ENCODE assay signal across 1 cellular context in the genomic region with DNA sequence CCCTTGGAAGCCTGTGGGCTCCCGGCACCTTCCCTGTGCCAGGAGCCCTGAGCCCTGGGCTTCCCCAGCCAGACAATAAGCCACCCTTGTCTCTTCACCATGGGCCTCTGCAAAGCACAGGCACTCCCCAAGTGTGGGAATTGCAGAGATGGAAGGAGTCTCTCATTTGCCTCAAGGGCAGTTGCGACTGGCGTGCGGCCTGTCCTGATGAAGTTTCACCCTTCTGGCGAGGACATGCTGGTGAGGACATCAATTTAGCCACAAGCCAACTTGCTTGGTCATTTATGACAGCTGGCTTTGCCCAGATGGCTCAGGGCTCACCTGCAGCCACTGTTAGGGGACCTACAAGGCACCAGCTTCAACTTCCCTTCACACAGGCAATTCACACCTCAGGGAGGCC.
TF ChIP-seq lines count a peak whose summit lies in the region.

No MANE protein-coding gene starts in this region.

TF ChIP-seq in endothelial cell of umbilical vein, 7 proteins besides CTCF, POLR2A, EP300 and RAD21:
- TF ChIP-seq JUN (IDR thresholded peaks at IDR 0.05; ENCODE audit: borderline replicate concordance, insufficient read depth, insufficient read length, low read depth): no peak
- TF ChIP-seq, protein P1, sequence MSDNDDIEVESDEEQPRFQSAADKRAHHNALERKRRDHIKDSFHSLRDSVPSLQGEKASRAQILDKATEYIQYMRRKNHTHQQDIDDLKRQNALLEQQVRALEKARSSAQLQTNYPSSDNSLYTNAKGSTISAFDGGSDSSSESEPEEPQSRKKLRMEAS (IDR thresholded peaks at IDR 0.05; ENCODE audit: insufficient read depth, insufficient read length): no peak
- TF ChIP-seq POLR2AphosphoS5 (IDR thresholded peaks at IDR 0.05; ENCODE audit: insufficient read depth, low read depth, low read length): no peak
- no peak for TF ChIP-seq GATA2 (IDR thresholded peaks at IDR 0.05; ENCODE audit: insufficient read depth, insufficient read length, low read depth, low read length)
- no peak for TF ChIP-seq EZH2 (IDR thresholded peaks at IDR 0.05; ENCODE audit: borderline replicate concordance, low read depth, low read length, severe bottlenecking)
- TF ChIP-seq FOS (IDR thresholded peaks at IDR 0.05; ENCODE audit: borderline replicate concordance, insufficient read depth, low read length): no peak
- no peak for TF ChIP-seq MYC (IDR thresholded peaks at IDR 0.05; ENCODE audit: low read depth, low read length)
